Comparison of ENCODE assay signal across 7 cellular contexts in genomic region chr5:147403659-147404640, GRCh38.
DNase-seq lines count a peak whose midpoint lies in the region; ATAC-seq and TF ChIP-seq lines count a peak whose summit lies in the region.

No MANE protein-coding gene starts in this region.

- no peak for TF ChIP-seq POLR2A in stomach (IDR thresholded peaks at IDR 0.05)

- 49 to 66% (median 60%) methylated on average over 14 to 15 of the region's 15 CpGs for WGBS in stomach, 5 donors

- H3K9me3 ChIP-seq in cardiac muscle cell (ENCODE audit: low read depth): no peaks in the 10 kb centered on the region
- H3K9me3 ChIP-seq in stomach: no peaks in the 10 kb centered on the region

- H3K4me1 ChIP-seq in cardiac muscle cell (ENCODE audit: low read depth): peaks cover 70% of the 10 kb centered on the region
- H3K4me1 ChIP-seq in stomach: peaks cover 5 to 48% (median 16%) of the 10 kb centered on the region in 4 donors

- H3K36me3 ChIP-seq in cardiac muscle cell (peaks cover 16% of the 10 kb centered on the region), stomach (peaks cover 0 to 34% (median 19%) of the 10 kb centered on the region in 4 donors)

- H3K27ac ChIP-seq in cardiac muscle cell (peak overlapping the region; percentile 96), stomach (peak overlapping the region; percentile 73 to 90 (median 76))

- H3K27me3 ChIP-seq in cardiac muscle cell (no peaks in the 10 kb centered on the region), stomach (no peaks in the 10 kb centered on the region)

- peak; percentile 92 for ATAC-seq in GM19351 (IDR thresholded peaks at IDR 0.05; ENCODE audit: unreplicated experiment)
- ATAC-seq in HG03108 (IDR thresholded peaks at IDR 0.05; ENCODE audit: unreplicated experiment): peak; percentile 95

- H3K4me3 ChIP-seq in cardiac muscle cell: no peak overlapping the region
- H3K4me3 ChIP-seq in stomach: no peak overlapping the region

- TF ChIP-seq CTCF in cardiac muscle cell (IDR thresholded peaks at IDR 0.05; ENCODE audit: low read depth, low read length) (no peak), stomach (IDR thresholded peaks at IDR 0.05) (no peak)

- intact Hi-C loops in stomach (cut with DNase I; ENCODE audit: low total_unique reads): no loop called here

- DNase-seq in SW 1271 (lab: John Stamatoyannopoulos, UW): peak; percentile 14 to 73
- DNase-seq in cardiac muscle cell (ENCODE audit: low read depth in 1 of 2, low spot score in 1 of 2): peak; percentile 73 to 98
- DNase-seq in stomach: no peak
- no peak for DNase-seq in central memory CD4-positive, alpha-beta T cell
- DNase-seq in NCI-H2227 treated with DMSO at 0.1 percent for 48 hours (lab: John Stamatoyannopoulos, UW): no peak

- peak; percentile 58 for TF ChIP-seq EP300 in stomach (IDR thresholded peaks at IDR 0.05)

Comparison
In these comparisons a context has a peak if more than half of its experiments do, and no peak if none do; other contexts are left out.
1. DNase-seq: peak in SW 1271 (2 of 2) and cardiac muscle cell (2 of 2); none in stomach (single experiment), central memory CD4-positive, alpha-beta T cell (single experiment) and NCI-H2227 treated with DMSO at 0.1 percent for 48 hours (single experiment).